8 cellular contexts compared by ENCODE assay signal in the genomic region with DNA sequence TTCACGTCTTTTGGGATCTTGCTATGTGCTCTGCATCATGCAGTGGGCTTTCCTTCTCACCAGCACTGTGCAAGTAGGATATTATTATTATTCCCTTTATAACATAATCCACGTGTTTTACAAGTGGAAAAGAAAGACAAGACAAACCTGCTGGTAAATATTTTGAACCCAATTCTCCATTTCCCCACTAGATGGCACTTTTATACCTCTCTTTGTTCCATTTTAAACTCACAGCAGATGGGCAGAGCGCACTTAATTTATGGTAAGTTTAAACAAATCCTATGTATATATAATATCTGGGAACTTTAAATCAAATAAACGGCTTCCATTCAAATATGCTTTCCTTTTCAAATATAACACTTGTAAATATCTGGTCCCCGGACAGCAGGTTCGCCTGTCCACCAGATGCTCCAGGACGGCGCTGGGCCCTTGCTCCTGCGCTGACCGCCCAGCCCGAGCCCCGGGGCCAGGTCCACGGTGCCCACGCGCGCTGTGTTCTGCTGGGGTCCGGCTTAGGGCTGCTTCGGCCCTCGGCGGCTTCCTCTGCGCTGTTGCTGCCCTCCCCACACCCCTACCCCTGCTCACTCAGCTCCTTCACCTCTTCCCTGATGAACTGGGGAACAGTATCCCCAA. TPM values are rescaled to one million over a fixed set of nuclear protein-coding genes. Genes with fewer than 3 reads are reported as not detected.
DNase-seq lines count a peak whose midpoint lies in the region; FAIRE-seq and TF ChIP-seq lines count a peak whose summit lies in the region.

No MANE protein-coding gene starts in this region.

- H3K36me3 Mint-ChIP-seq in endodermal cell (ENCODE audit: low read depth) (no peaks in the 10 kb centered on the region), nephron progenitor cell (ENCODE audit: low read depth) (no peaks in the 10 kb centered on the region)

- H3K4me1 Mint-ChIP-seq in endodermal cell (peaks cover 3% of the 10 kb centered on the region), nephron progenitor cell (peaks cover 6% of the 10 kb centered on the region)

- H3K9me3 Mint-ChIP-seq in endodermal cell: no peaks in the 10 kb centered on the region
- H3K9me3 Mint-ChIP-seq in nephron progenitor cell: no peaks in the 10 kb centered on the region

- 73 to 87% methylated on average over 8 to 21 of the region's 21 CpGs for WGBS in endodermal cell (ENCODE audit: insufficient coverage in 1 of 2, insufficient read length in 1 of 2), 2 experiments
- WGBS in lower leg skin, 2 donors: 42 to 46% methylated on average over 21 of the region's 21 CpGs

- intact Hi-C loops in lower leg skin (cut with DNase I; ENCODE audit: low total_unique reads): loop anchor here (5.0 kb wide), 1 partner anchor 290 kb away; no protein-coding TSS in a partner anchor

- H3K36me3 ChIP-seq in HEK293 (ENCODE audit: control insufficient read depth in 2 of 2, insufficient read depth in 1 of 2, low read length in 2 of 2) (no peaks in the 10 kb centered on the region), OCI-LY1 (ENCODE audit: insufficient read depth, low read length) (no peaks in the 10 kb centered on the region), endodermal cell (ENCODE audit: control insufficient read depth, insufficient read depth, low read length) (no peaks in the 10 kb centered on the region)

- POLR2A ChIA-PET in HEK293 (lab: Yijun Ruan, JAX): no interaction called here

- no peaks in the 10 kb centered on the region for H3K9me2 ChIP-seq in OCI-LY1 (ENCODE audit: low read depth, low read length)

- H3K27me3 Mint-ChIP-seq in endodermal cell (ENCODE audit: insufficient read depth) (peaks cover 11% of the 10 kb centered on the region), nephron progenitor cell (ENCODE audit: low read depth, poor library complexity) (peaks cover 25% of the 10 kb centered on the region)

- H4K20me1 ChIP-seq in OCI-LY1 (ENCODE audit: insufficient read depth, low read length): no peaks in the 10 kb centered on the region

- TF ChIP-seq CTCF in HEK293 (tag by site-specific recombination; IDR thresholded peaks at IDR 0.05) (no peak; the same call in 1 of the 2 replicates), OCI-LY1 (IDR thresholded peaks at IDR 0.05; ENCODE audit: low read length) (peak; percentile 77), endodermal cell (conservative IDR thresholded peaks at IDR 0.05) (peak; percentile 86), nephron progenitor cell (IDR thresholded peaks at IDR 0.05) (peak; percentile 80), lower leg skin (IDR thresholded peaks at IDR 0.05) (no peak)

- H2AFZ ChIP-seq in OCI-LY1 (ENCODE audit: low read length): no peak overlapping the region

- no peaks in the 10 kb centered on the region for H3K79me2 ChIP-seq in OCI-LY1 (ENCODE audit: insufficient read depth, low read length)

- no peak overlapping the region for H3K27ac ChIP-seq in HEK293 (ENCODE audit: extremely low read depth, low read depth, low read length)
- H3K27ac ChIP-seq in OCI-LY1 (ENCODE audit: low read depth, low read length, poor library complexity, severe bottlenecking): no peak overlapping the region
- no peak overlapping the region for H3K27ac ChIP-seq in endodermal cell (ENCODE audit: low read depth, low read length)

- H3K27ac Mint-ChIP-seq in endodermal cell: no peak overlapping the region
- H3K27ac Mint-ChIP-seq in nephron progenitor cell: no peak overlapping the region

- FAIRE-seq in GM12891 (lab: Jason Lieb, UNC): no peak

- DNase-seq in DMS114 treated with DMSO at 0.1 percent for 48 hours (lab: John Stamatoyannopoulos, UW; ENCODE audit: unreplicated experiment) (peak; percentile 72), endodermal cell (no peak), nephron progenitor cell (peak; percentile 13), lower leg skin (ENCODE audit: low spot score in 2 of 2) (no peak), GM12891 (ENCODE audit: insufficient read length, low spot score) (no peak), GM19238 (ENCODE audit: insufficient read length, low spot score) (no peak)

- H3K4me1 ChIP-seq in HEK293 (ENCODE audit: control insufficient read depth, insufficient read depth, low read length) (no peaks in the 10 kb centered on the region), OCI-LY1 (ENCODE audit: insufficient read depth, low read length, severe bottlenecking) (peaks cover 3% of the 10 kb centered on the region), endodermal cell (ENCODE audit: control insufficient read depth, insufficient read depth, low read length) (no peaks in the 10 kb centered on the region)

- H3K27me3 ChIP-seq in OCI-LY1 (ENCODE audit: insufficient read depth, low read length) (no peaks in the 10 kb centered on the region), endodermal cell (ENCODE audit: control insufficient read depth, insufficient read depth, low read length, poor library complexity, severe bottlenecking) (no peaks in the 10 kb centered on the region)

- no peak overlapping the region for H3K4me3 ChIP-seq in HEK293 (ENCODE audit: low read depth, low read length)
- H3K4me3 ChIP-seq in OCI-LY1 (ENCODE audit: low read depth, low read length, poor library complexity, severe bottlenecking): no peak overlapping the region
- no peak overlapping the region for H3K4me3 ChIP-seq in endodermal cell (ENCODE audit: low read length)
- H3K4me3 ChIP-seq in lower leg skin (ENCODE audit: low read depth, poor library complexity, severe bottlenecking): no peak overlapping the region

- no peaks in the 10 kb centered on the region for H3F3A ChIP-seq in OCI-LY1 (ENCODE audit: insufficient read depth, low read length)

- H3K4me3 Mint-ChIP-seq in endodermal cell: no peak overlapping the region
- no peak overlapping the region for H3K4me3 Mint-ChIP-seq in nephron progenitor cell

- H3K4me2 ChIP-seq in OCI-LY1 (ENCODE audit: low read length): no peak overlapping the region

- H3K9me3 ChIP-seq in HEK293 (ENCODE audit: control insufficient read depth, insufficient read depth, low read depth, low read length): no peaks in the 10 kb centered on the region
- H3K9me3 ChIP-seq in OCI-LY1 (ENCODE audit: low read length): no peaks in the 10 kb centered on the region
- no peaks in the 10 kb centered on the region for H3K9me3 ChIP-seq in endodermal cell (ENCODE audit: control insufficient read depth, low read length)

- CTCF ChIA-PET in HEK293 (lab: Yijun Ruan, JAX): interaction anchor here (2.1 to 2.8 kb wide), 2 partner anchors 290 kb away, joined by 8 to 16 read pairs; no protein-coding TSS in a partner anchor

- TF ChIP-seq POLR2A in lower leg skin (IDR thresholded peaks at IDR 0.05) (no peak), GM12891 (IDR thresholded peaks at IDR 0.05; ENCODE audit: low read depth, low read length) (no peak)

- H3K9ac ChIP-seq in OCI-LY1 (ENCODE audit: low read length): no peak overlapping the region
- H3K9ac ChIP-seq in endodermal cell (ENCODE audit: extremely low read depth, low read length, poor library complexity, severe bottlenecking): no peak overlapping the region

TF ChIP-seq in HEK293, 187 proteins besides CTCF, POLR2A, EP300 and RAD21:
- no peak for TF ChIP-seq ZNF155 (tag by site-specific recombination; IDR thresholded peaks at IDR 0.05)
- TF ChIP-seq ZNF624 (tag by site-specific recombination; IDR thresholded peaks at IDR 0.05): no peak
- TF ChIP-seq ZNF654 (tag by site-specific recombination; IDR thresholded peaks at IDR 0.05; ENCODE audit: low read depth): peak; percentile 75
- TF ChIP-seq ZFP3 (tag by site-specific recombination; IDR thresholded peaks at IDR 0.05; ENCODE audit: low read depth): no peak
- TF ChIP-seq ZBTB6 (tag by site-specific recombination; IDR thresholded peaks at IDR 0.05): no peak
- TF ChIP-seq KLF9 (tag by site-specific recombination; IDR thresholded peaks at IDR 0.05; ENCODE audit: low read depth): no peak

TF ChIP-seq in GM12891, 5 proteins besides CTCF, POLR2A, EP300 and RAD21:
- TF ChIP-seq POLR2AphosphoS5 (IDR thresholded peaks at IDR 0.05; ENCODE audit: low read depth, low read length) (no peak), POU2F2 (IDR thresholded peaks at IDR 0.05; ENCODE audit: low read depth, low read length) (no peak), PAX5 (IDR thresholded peaks at IDR 0.05; ENCODE audit: insufficient read depth, low read length, severe bottlenecking) (no peak), TAF1 (IDR thresholded peaks at IDR 0.05; ENCODE audit: low read depth, low read length) (no peak), SPI1 (IDR thresholded peaks at IDR 0.05; ENCODE audit: low read depth, low read length) (no peak)
TF ChIP-seq in GM12891: peak in this region for 0.

RNA-seq across cellular contexts. Expression of gene F11, which starts 31.1 kb away (rescaled TPM):
- total RNA-seq in endodermal cell: not detected
- polyA plus RNA-seq in endodermal cell (2013, experiment 1 of 2): 0.25 TPM
- not detected for polyA plus RNA-seq in endodermal cell (2013, experiment 2 of 2)
- total RNA-seq in lower leg skin: not detected
- not detected for polyA plus RNA-seq in GM12891 (2012; ENCODE audit: low read depth, missing spikeins)

Comparison
In these comparisons a context has a peak if more than half of its experiments do, and no peak if none do; other contexts are left out.
1. DNase-seq: peak in DMS114 treated with DMSO at 0.1 percent for 48 hours (single experiment) and nephron progenitor cell (single experiment); none in endodermal cell (single experiment), lower leg skin (0 of 2), GM12891 (single experiment) and GM19238 (single experiment).
2. CTCF ChIP-seq: peak in OCI-LY1 (single experiment), endodermal cell (single experiment) and nephron progenitor cell (single experiment); none in HEK293 (single experiment) and lower leg skin (0 of 3).